1 cellular context compared by ENCODE assay signal in the genomic region with DNA sequence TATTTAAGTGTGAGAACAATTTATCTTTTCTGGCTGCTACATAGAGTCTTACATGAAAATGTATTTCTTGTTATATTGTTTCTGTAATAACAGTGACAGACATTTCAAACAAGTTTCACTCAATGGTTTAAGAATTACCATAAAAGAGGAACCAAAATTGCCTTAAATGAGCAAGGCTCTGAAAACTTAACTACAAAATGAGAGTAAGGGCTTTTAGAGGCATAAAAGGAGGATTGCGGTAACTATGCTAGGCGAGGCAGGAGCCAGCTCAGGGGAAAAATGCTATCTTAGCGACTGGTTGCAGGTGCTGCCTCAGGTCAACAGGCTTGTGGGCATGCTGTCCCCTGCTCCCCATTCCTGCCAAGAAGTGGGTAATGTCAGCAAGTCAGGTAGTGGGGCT.
TF ChIP-seq lines count a peak whose summit lies in the region.

No MANE protein-coding gene starts in this region.

TF ChIP-seq in GM12878, 131 proteins besides CTCF, POLR2A, EP300 and RAD21 (continued from another document):
- TF ChIP-seq ETV6 (conservative IDR thresholded peaks at IDR 0.05 in 1 of 2, IDR thresholded peaks at IDR 0.05 in 1 of 2; ENCODE audit: borderline replicate concordance in 1 of 2, low read depth in 1 of 2) (no peak), MXI1 (IDR thresholded peaks at IDR 0.05; ENCODE audit: low read depth, low read length) (no peak), NR2C2 (IDR thresholded peaks at IDR 0.05; ENCODE audit: borderline replicate concordance, control insufficient read depth, insufficient read length, low read depth) (no peak), SUZ12 (IDR thresholded peaks at IDR 0.05; ENCODE audit: unreplicated experiment) (no peak), KLF5 (IDR thresholded peaks at IDR 0.05; ENCODE audit: partially characterized antibody) (no peak)
